ENCODE assay signal across 9 cellular contexts in the genomic region with DNA sequence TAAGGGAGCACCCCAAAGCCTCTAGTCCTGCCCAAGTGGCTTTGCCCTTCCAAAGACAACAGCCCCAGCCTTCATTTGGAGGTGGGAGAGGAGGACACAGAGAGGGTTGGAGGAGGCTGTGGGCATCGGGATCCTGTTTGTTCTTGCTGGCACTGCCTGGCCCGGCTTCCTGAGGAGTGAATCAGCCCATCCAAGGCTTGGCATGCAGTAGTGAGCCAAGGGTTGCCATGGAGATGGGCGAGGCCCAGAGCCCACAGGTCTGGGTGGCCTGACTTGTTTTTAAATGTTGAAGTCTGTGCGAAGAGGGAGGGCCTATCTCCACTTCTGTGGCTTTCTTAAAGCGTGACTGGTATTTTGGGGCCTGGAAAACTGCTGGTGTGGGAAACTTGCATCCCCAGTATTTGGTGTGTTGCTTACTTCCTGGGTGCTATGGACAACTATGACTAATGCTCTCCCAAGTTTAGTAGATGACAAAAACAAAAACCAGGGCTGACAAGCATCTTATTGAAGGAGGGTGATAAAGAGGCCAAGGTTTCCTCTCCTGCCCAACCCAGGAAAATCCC. TPM values are rescaled to one million over a fixed set of nuclear protein-coding genes. Genes with fewer than 3 reads are reported as not detected.
A peak's percentile ranks its signal among the peaks of the same experiment; 100 is the strongest.
DNase-seq lines count a peak whose midpoint lies in the region; ATAC-seq, FAIRE-seq and TF ChIP-seq lines count a peak whose summit lies in the region.
"Had no signal": no experiment of that assay in that cellular context is flagged by ENCODE, and none has a peak within 500 bp of the region (broad histone marks: within the 10 kb centered on the region; RNA-seq: fewer than 3 reads in every experiment).

No MANE protein-coding gene starts in this region.

- H3K4me3 ChIP-seq in mesenchymal stem cell (ENCODE audit: insufficient read depth in 1 of 2, low read depth in 1 of 2, low read length in 2 of 2) (no peak overlapping the region), urinary bladder (ENCODE audit: low read depth, low read length) (no peak overlapping the region), HepG2 (replicated peaks in 1 of 3; ENCODE audit: insufficient read depth in 1 of 3, low read depth in 2 of 3, low read length in 3 of 3) (no peak overlapping the region)

- WGBS in mesenchymal stem cell: 63% methylated on average over 5 of the region's 5 CpGs
- WGBS in urinary bladder: 34% methylated on average over 5 of the region's 5 CpGs
- 61% methylated on average over 5 of the region's 5 CpGs for WGBS in HepG2 (ENCODE audit: low lambda C conversion rate)

- H3K79me2 ChIP-seq in HepG2 (ENCODE audit: insufficient read depth, low read length): no peaks in the 10 kb centered on the region

- ATAC-seq in activated CD4-positive, CD25-positive, alpha-beta regulatory T cell treated with anti-CD3 and anti-CD28 coated beads, Interleukin-2, amount 50 U/mL, for 24 hours: no peak
- no peak for ATAC-seq in HepG2

- POLR2A ChIA-PET in HepG2 (lab: Yijun Ruan, JAX): no interaction called here

- intact Hi-C loops in HepG2 (cut with micrococcal nuclease; ENCODE audit: unreplicated experiment): no loop called here

- H3K9me3 ChIP-seq in mesenchymal stem cell (ENCODE audit: control insufficient read depth, low read length) (peaks cover 4% of the 10 kb centered on the region), HepG2 (ENCODE audit: low read length) (no peaks in the 10 kb centered on the region)

- H4K20me1 ChIP-seq in HepG2 (ENCODE audit: insufficient read depth, low read length): no peaks in the 10 kb centered on the region

- H3K23ac ChIP-seq in mesenchymal stem cell (ENCODE audit: low read length in 2 of 2): no peak overlapping the region

- H3K79me1 ChIP-seq in mesenchymal stem cell (replicated peaks; ENCODE audit: low read length, poor library complexity, severe bottlenecking): peaks cover 11% of the 10 kb centered on the region

- no peak for FAIRE-seq in HepG2 (lab: Jason Lieb, UNC)

- no peak overlapping the region for H4K8ac ChIP-seq in mesenchymal stem cell (ENCODE audit: low read length)

- H4K91ac ChIP-seq in mesenchymal stem cell (ENCODE audit: low read length): peak overlapping the region; percentile 9

- CTCF ChIA-PET in HepG2 (lab: Yijun Ruan, JAX; ENCODE audit: low intra/inter-chr PET ratio, low total read pairs): no interaction called here

- H3K4ac ChIP-seq in mesenchymal stem cell (ENCODE audit: low read depth in 1 of 2, low read length in 2 of 2): peak overlapping the region in 1 of 2 experiments; percentile 26

- no TSS peak for BruUV-seq in HepG2 (replicated peaks; lab: Mats Ljungman, UMichigan)

- H3K18ac ChIP-seq in mesenchymal stem cell (ENCODE audit: low read depth in 1 of 2, low read length in 2 of 2): peak overlapping the region in 1 of 2 experiments; percentile 46

- DNase-seq in AG08396 (ENCODE audit: low spot score): peak; percentile 83
- DNase-seq in NCI-H1105 (lab: John Stamatoyannopoulos, UW): peak; percentile 39
- DNase-seq in mesenchymal stem cell: peak; percentile 69
- no peak for DNase-seq in activated CD4-positive, CD25-positive, alpha-beta regulatory T cell treated with anti-CD3 and anti-CD28 coated beads, Interleukin-2, amount 50 U/mL, for 72 hours
- DNase-seq in HepG2 (ENCODE audit: low spot score): no peak
- DNase-seq: activated naive CD8-positive, alpha-beta T cell treated with anti-CD3 and anti-CD28 coated beads, Interleukin-2, amount 10 ng/mL, durations not matched to agents 7 days and 5 days had no signal

- peak overlapping the region; percentile 78 for H2AK5ac ChIP-seq in mesenchymal stem cell (ENCODE audit: low read length, severe bottlenecking)

- peaks cover 30% of the 10 kb centered on the region for H3K4me1 ChIP-seq in mesenchymal stem cell (ENCODE audit: control insufficient read depth, insufficient read depth, low read depth, low read length)
- peaks cover 1% of the 10 kb centered on the region for H3K4me1 ChIP-seq in urinary bladder (ENCODE audit: insufficient read depth)
- H3K4me1 ChIP-seq in HepG2 (ENCODE audit: insufficient read depth, low read length): peaks cover 28% of the 10 kb centered on the region

- no peak overlapping the region for H2BK120ac ChIP-seq in mesenchymal stem cell (ENCODE audit: low read depth, low read length)

- no peak overlapping the region for H2BK15ac ChIP-seq in mesenchymal stem cell (ENCODE audit: low read depth, poor library complexity, severe bottlenecking)

- H3K9ac ChIP-seq in mesenchymal stem cell (ENCODE audit: low read length) (peak overlapping the region; percentile 37), HepG2 (ENCODE audit: insufficient read depth, low read depth, low read length) (no peak overlapping the region)

- TF ChIP-seq CTCF in HepG2 (CRISPR knock-in tag; IDR thresholded peaks at IDR 0.05): no peak

- H2BK12ac ChIP-seq in mesenchymal stem cell (ENCODE audit: low read length in 2 of 2): peak overlapping the region in 1 of 2 experiments; percentile 29

- no peak for TF ChIP-seq POLR2A in HepG2 (IDR thresholded peaks at IDR 0.05; ENCODE audit: insufficient read depth in 1 of 2, low read depth in 2 of 2, low read length in 2 of 2)

- H3K27me3 ChIP-seq in mesenchymal stem cell (ENCODE audit: control insufficient read depth in 1 of 2, insufficient read depth in 1 of 2, low read length in 2 of 2): no peaks in the 10 kb centered on the region
- H3K27me3 ChIP-seq in HepG2 (ENCODE audit: control insufficient read depth in 1 of 2, insufficient read depth in 2 of 2, low read length in 2 of 2): peaks cover 3 to 8% of the 10 kb centered on the region in 2 experiments

- peak overlapping the region; percentile 95 for H3K27ac ChIP-seq in cingulate gyrus (ENCODE audit: low read depth, low read length)
- H3K27ac ChIP-seq in mesenchymal stem cell (ENCODE audit: low read length, poor library complexity, severe bottlenecking): peak overlapping the region; percentile 63
- peak overlapping the region; percentile 81 for H3K27ac ChIP-seq in urinary bladder (ENCODE audit: low read depth)
- no peak overlapping the region for H3K27ac ChIP-seq in HepG2 (ENCODE audit: extremely low read length, insufficient read depth, low read length)

- H3K36me3 ChIP-seq in mesenchymal stem cell (ENCODE audit: control insufficient read depth in 1 of 2, insufficient read depth in 2 of 2, low read depth in 1 of 2, low read length in 2 of 2) (peaks cover 0 to 8% of the 10 kb centered on the region in 2 experiments), urinary bladder (ENCODE audit: insufficient read depth) (no peaks in the 10 kb centered on the region), HepG2 (replicated peaks in 1 of 2; ENCODE audit: control insufficient read depth in 1 of 2, insufficient read depth in 2 of 2, low read length in 2 of 2) (no peaks in the 10 kb centered on the region)

- no peak overlapping the region for H2BK5ac ChIP-seq in mesenchymal stem cell (ENCODE audit: low read depth, low read length, poor library complexity, severe bottlenecking)

- H3K14ac ChIP-seq in mesenchymal stem cell (ENCODE audit: low read length in 2 of 2): peak overlapping the region in 1 of 2 experiments; percentile 88

- TF ChIP-seq RAD21 in HepG2 (CRISPR knock-in tag; IDR thresholded peaks at IDR 0.05): no peak

- H3K4me2 ChIP-seq in mesenchymal stem cell (ENCODE audit: low read length, poor library complexity, severe bottlenecking): no peak overlapping the region
- no peak overlapping the region for H3K4me2 ChIP-seq in HepG2 (ENCODE audit: low read depth, low read length)

- H2AFZ ChIP-seq in mesenchymal stem cell (ENCODE audit: low read depth, low read length) (no peak overlapping the region), HepG2 (ENCODE audit: low read length) (no peak overlapping the region)

- in situ Hi-C loops in HepG2 (cut with HindIII; ENCODE audit: extremely low pct_ligation_motif_present, low pct_unique_long_range_greater_than_20kb): no loop called here

- no peak for TF ChIP-seq EP300 in HepG2 (IDR thresholded peaks at IDR 0.05; ENCODE audit: low read depth in 2 of 2, low read length in 2 of 2)
- TF ChIP-seq EP300 in HepG2 (CRISPR knock-in tag; IDR thresholded peaks at IDR 0.05; ENCODE audit: borderline replicate concordance): no peak

TF ChIP-seq in HepG2, 621 proteins besides CTCF, POLR2A, EP300 and RAD21 (continues in another document):
- TF ChIP-seq ZNF282 (IDR thresholded peaks at IDR 0.05; ENCODE audit: partially characterized antibody) (no peak), ZFP62 (CRISPR knock-in tag; IDR thresholded peaks at IDR 0.05) (no peak)
- TF ChIP-seq, protein P1, sequence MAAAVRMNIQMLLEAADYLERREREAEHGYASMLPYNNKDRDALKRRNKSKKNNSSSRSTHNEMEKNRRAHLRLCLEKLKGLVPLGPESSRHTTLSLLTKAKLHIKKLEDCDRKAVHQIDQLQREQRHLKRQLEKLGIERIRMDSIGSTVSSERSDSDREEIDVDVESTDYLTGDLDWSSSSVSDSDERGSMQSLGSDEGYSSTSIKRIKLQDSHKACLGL (CRISPR knock-in tag; IDR thresholded peaks at IDR 0.05): no peak

RNA-seq across cellular contexts. Expression of a gene that starts 15.8 kb away (rescaled TPM):
- 253 TPM for polyA plus RNA-seq in mesenchymal stem cell (2013, experiment 1 of 2)
- 270 TPM for polyA plus RNA-seq in mesenchymal stem cell (2013, experiment 2 of 2)
- total RNA-seq in urinary bladder (215 TPM), HepG2 (2016; rRNA removed; fragmentation: Illumina TruSeq; extraction: Trizol) (4.3 and 5.8 TPM in 2 replicates)
- polyA plus RNA-seq in urinary bladder (554 TPM), HepG2 (2011; rRNA removed) (38.3 and 40.1 TPM in 2 replicates)
- total RNA-seq in HepG2 (2016; cell fraction: cytosol; rRNA removed; fragmentation: Illumina TruSeq; extraction: Trizol; ENCODE audit: low read depth): 1.3 and 2.0 TPM in 2 replicates
- total RNA-seq in HepG2 (2016; cell fraction: insoluble cytoplasmic fraction; rRNA removed; fragmentation: Illumina TruSeq; extraction: Trizol): 2.4 and 6.9 TPM in 2 replicates
- 2.1 and 2.4 TPM in 2 replicates for total RNA-seq in HepG2 (2016; cell fraction: membrane; rRNA removed; fragmentation: Illumina TruSeq; extraction: Trizol)
- total RNA-seq in HepG2 (2016; cell fraction: nucleus; rRNA removed; fragmentation: Illumina TruSeq; extraction: Trizol): 5.9 and 6.5 TPM in 2 replicates
- 30.3 and 47.3 TPM in 2 replicates for polyA plus RNA-seq in HepG2 (2011; cell fraction: cytosol; rRNA removed)
- polyA plus RNA-seq in HepG2 (2011; cell fraction: nucleus; rRNA removed): 15.2 and 20.2 TPM in 2 replicates
- 30.0 and 52.7 TPM in 2 replicates for polyA plus RNA-seq in HepG2 (2012)
- 1.4 and 1.8 TPM in 2 replicates for polyA plus RNA-seq in HepG2 (2016; cell fraction: cytosol; fragmentation: Illumina TruSeq; extraction: Trizol; ENCODE audit: low read depth)
- 5.2 and 5.4 TPM in 2 replicates for polyA plus RNA-seq in HepG2 (2016; cell fraction: insoluble cytoplasmic fraction; fragmentation: Illumina TruSeq; extraction: Trizol; ENCODE audit: low read depth)
- 1.9 and 2.4 TPM in 2 replicates for polyA plus RNA-seq in HepG2 (2016; cell fraction: membrane; fragmentation: Illumina TruSeq; extraction: Trizol; ENCODE audit: low read depth)
- 10.1 and 12.9 TPM in 2 replicates for polyA plus RNA-seq in HepG2 (2016; cell fraction: nucleus; fragmentation: Illumina TruSeq; extraction: Trizol; ENCODE audit: insufficient read depth, low read depth)
- polyA minus RNA-seq in HepG2 (2011; rRNA and poly(A)+ RNA removed; ENCODE audit: low replicate concordance): 21.6 and 243 TPM in 2 replicates
- polyA minus RNA-seq in HepG2 (2011; cell fraction: cytosol; rRNA and poly(A)+ RNA removed): 12.1 and 13.6 TPM in 2 replicates
- polyA minus RNA-seq in HepG2 (2011; cell fraction: nucleus; rRNA and poly(A)+ RNA removed): 8.9 and 10.4 TPM in 2 replicates

Comparison
In these comparisons a context has a peak if more than half of its experiments do, and no peak if none do; other contexts are left out.
1. DNase-seq: peak in AG08396 (single experiment), NCI-H1105 (single experiment) and mesenchymal stem cell (single experiment); none in activated CD4-positive, CD25-positive, alpha-beta regulatory T cell treated with anti-CD3 and anti-CD28 coated beads, Interleukin-2, amount 50 U/mL, for 72 hours (single experiment) and HepG2 (single experiment).
2. RNA of a gene that starts 15.8 kb away (total RNA-seq): 215 TPM in urinary bladder (single experiment); 1.3 to 6.9 TPM in HepG2; every median in the first group is over 10 times any median in the second.